8 cellular contexts compared by ENCODE assay signal in genomic region chr3:12663311-12663935, GRCh38. TPM values are rescaled to one million over a fixed set of nuclear protein-coding genes. Genes with fewer than 3 reads are reported as not detected.
A peak's percentile ranks its signal among the peaks of the same experiment; 100 is the strongest.
DNase-seq lines count a peak whose midpoint lies in the region; ATAC-seq and TF ChIP-seq lines count a peak whose summit lies in the region.

No MANE protein-coding gene starts in this region.

- H3K4me1 ChIP-seq in CD8-positive, alpha-beta T cell (ENCODE audit: insufficient read depth, low read length): peaks cover 30% of the 10 kb centered on the region
- H3K4me1 ChIP-seq in stomach smooth muscle (ENCODE audit: control insufficient read depth, insufficient read depth, low read length): peaks cover 18% of the 10 kb centered on the region

- no peak for TF ChIP-seq CTCF in CD8-positive, alpha-beta T cell (IDR thresholded peaks at IDR 0.05)
- no peak for TF ChIP-seq CTCF in epithelial cell of esophagus (IDR thresholded peaks at IDR 0.05; ENCODE audit: insufficient read depth, low read depth, low read length, missing control alignments)

- peak; percentile 54 for ATAC-seq in CD8-positive, alpha-beta T cell
- peak; percentile 41 for ATAC-seq in GM19395 (IDR thresholded peaks at IDR 0.05; ENCODE audit: unreplicated experiment)
- peak; percentile 31 for ATAC-seq in HG03460 (IDR thresholded peaks at IDR 0.05; ENCODE audit: unreplicated experiment)

- H3K36me3 Mint-ChIP-seq in CD8-positive, alpha-beta T cell: peaks cover 22% of the 10 kb centered on the region

- peak in 6 of 7 experiments; percentile 30 to 64 (median 48) for DNase-seq in CD8-positive, alpha-beta T cell
- DNase-seq in activated CD4-positive, alpha-beta T cell treated with anti-CD3 and anti-CD28 coated beads for 48 hours: peak; percentile 36
- peak; percentile 40 for DNase-seq in epithelial cell of esophagus (ENCODE audit: low read depth)
- DNase-seq in mucosa of gallbladder (ENCODE audit: low spot score): peak; percentile 35
- no peak for DNase-seq in SKM-1 treated with dmso at 0.1 percent for 144 hours (lab: John Stamatoyannopoulos, UW; ENCODE audit: unreplicated experiment)

- intact Hi-C loops in CD8-positive, alpha-beta T cell (cut with DNase I, micrococcal nuclease): loop anchor here (1.0 to 10.0 kb wide), 10 partner anchors 36 to 1511 kb away; partner anchors contain the start of genes ATG7 (in 1 of the 2), LSM3 (in 1 of the 2), MKRN2 (in 1 of the 2) and XPC (in 1 of the 2)

- H3K4me3 ChIP-seq in CD8-positive, alpha-beta T cell (ENCODE audit: low read depth, low read length): peak overlapping the region; percentile 93
- peak overlapping the region; percentile 96 for H3K4me3 ChIP-seq in epithelial cell of esophagus (ENCODE audit: low read length)
- H3K4me3 ChIP-seq in stomach smooth muscle (ENCODE audit: low read length in 2 of 2): peak overlapping the region; percentile 90 to 95

- no peaks in the 10 kb centered on the region for H3K9me3 Mint-ChIP-seq in CD8-positive, alpha-beta T cell

- peaks cover 39% of the 10 kb centered on the region for H3K4me1 Mint-ChIP-seq in CD8-positive, alpha-beta T cell (ENCODE audit: low read depth)

- H3K27me3 ChIP-seq in CD8-positive, alpha-beta T cell (ENCODE audit: insufficient read depth, low read length): no peaks in the 10 kb centered on the region
- H3K27me3 ChIP-seq in stomach smooth muscle (ENCODE audit: control insufficient read depth in 1 of 2, insufficient read depth in 2 of 2, low read length in 2 of 2): no peaks in the 10 kb centered on the region

- CTCF ChIA-PET in CD8-positive, alpha-beta T cell (lab: Charles Lee): interaction anchor here (0.6 kb wide), 1 partner anchor 10 kb away, joined by 3 read pairs; no protein-coding TSS in a partner anchor

- H3K27ac Mint-ChIP-seq in CD8-positive, alpha-beta T cell: peak overlapping the region; percentile 99

- H3K27ac ChIP-seq in CD8-positive, alpha-beta T cell (ENCODE audit: low read depth, low read length): peak overlapping the region; percentile 96
- H3K27ac ChIP-seq in stomach smooth muscle (ENCODE audit: low read length): peak overlapping the region; percentile 98

- POLR2A ChIA-PET in CD8-positive, alpha-beta T cell (lab: Charles Lee): interaction anchor here (0.7 to 2.3 kb wide), 11 partner anchors 10 to 1988 kb away, joined by 3 to 15 read pairs (median 4); partner anchors contain the start of genes CCDC174, MKRN2, RPL32 and TSEN2

- H3K9ac ChIP-seq in stomach smooth muscle (ENCODE audit: low read length in 2 of 2): peak overlapping the region; percentile 90 to 96

- H3K9me3 ChIP-seq in CD8-positive, alpha-beta T cell (ENCODE audit: low read length): no peaks in the 10 kb centered on the region
- no peaks in the 10 kb centered on the region for H3K9me3 ChIP-seq in stomach smooth muscle (ENCODE audit: control insufficient read depth in 2 of 2, low read length in 2 of 2)

- no peaks in the 10 kb centered on the region for H3K27me3 Mint-ChIP-seq in CD8-positive, alpha-beta T cell (ENCODE audit: low read depth)

- H3K4me3 Mint-ChIP-seq in CD8-positive, alpha-beta T cell: peak overlapping the region; percentile 90

- no peaks in the 10 kb centered on the region for H3K36me3 ChIP-seq in CD8-positive, alpha-beta T cell (ENCODE audit: insufficient read depth, low read length)
- no peaks in the 10 kb centered on the region for H3K36me3 ChIP-seq in stomach smooth muscle (ENCODE audit: control insufficient read depth in 2 of 2, insufficient read depth in 2 of 2, low read length in 2 of 2)

RNA-seq across cellular contexts. Expression of gene RAF1, which starts 0.5 kb away (rescaled TPM):
- 100 to 1,000 TPM; 156 to 159 TPM for total RNA-seq in CD8-positive, alpha-beta T cell
- total RNA-seq in mucosa of gallbladder: 79.5 TPM
